ENCODE assay signal across 8 cellular contexts in genomic region chr19:45507864-45508680, GRCh38. TPM values are rescaled to one million over a fixed set of nuclear protein-coding genes. Genes with fewer than 3 reads are reported as not detected.
DNase-seq lines count a peak whose midpoint lies in the region; ATAC-seq and TF ChIP-seq lines count a peak whose summit lies in the region.

No MANE protein-coding gene starts in this region.

- H3K27me3 Mint-ChIP-seq in GM23338 (ENCODE audit: insufficient read depth, low read depth, poor library complexity): peaks cover 8% of the 10 kb centered on the region

- no peak overlapping the region for H2AFZ ChIP-seq in GM23338

- H3K79me2 ChIP-seq in GM23338 (replicated peaks; ENCODE audit: insufficient read depth): peaks cover 57% of the 10 kb centered on the region

- H3K9me3 ChIP-seq in right lobe of liver (no peaks in the 10 kb centered on the region), stomach smooth muscle (ENCODE audit: control insufficient read depth in 2 of 2, low read length in 2 of 2) (no peaks in the 10 kb centered on the region)

- DNase-seq in A172 (ENCODE audit: low spot score): peak; percentile 22
- DNase-seq in GM23338 (ENCODE audit: low spot score): peak; percentile 86
- DNase-seq in T-helper 1 cell: peak in 3 of 5 donors; percentile 29 to 45 (median 36)
- DNase-seq in choroid plexus epithelial cell (ENCODE audit: low read depth): no peak
- DNase-seq in right lobe of liver: peak in 2 of 3 donors; percentile 72 to 75
- no peak for DNase-seq in HPDE6-E6E7 (ENCODE audit: extremely low spot score)

- H3K27ac ChIP-seq in GM23338 (ENCODE audit: low read depth): peak overlapping the region; percentile 99
- H3K27ac ChIP-seq in right lobe of liver: peak overlapping the region; percentile 85 to 92 (median 90)
- peak overlapping the region; percentile 99 for H3K27ac ChIP-seq in stomach smooth muscle (ENCODE audit: low read length)

- TF ChIP-seq CTCF in GM23338 (conservative IDR thresholded peaks at IDR 0.05; ENCODE audit: low read depth in 2 of 2) (no peak), choroid plexus epithelial cell (conservative IDR thresholded peaks at IDR 0.05; ENCODE audit: low read depth, low read length) (no peak), right lobe of liver (IDR thresholded peaks at IDR 0.05) (no peak)

- no peaks in the 10 kb centered on the region for H3K9me2 ChIP-seq in GM23338 (ENCODE audit: insufficient read depth)

- 4% methylated on average over 4 of the region's 44 CpGs for WGBS in right lobe of liver (ENCODE audit: insufficient coverage, low coverage, low lambda C conversion rate, missing lambda C conversion rate)

- peak overlapping the region; percentile 97 for H3K27ac Mint-ChIP-seq in GM23338

- TF ChIP-seq POLR2A in right lobe of liver (IDR thresholded peaks at IDR 0.05): no peak

- H3K36me3 Mint-ChIP-seq in GM23338 (ENCODE audit: low read depth): peaks cover 12% of the 10 kb centered on the region

- H3K4me1 ChIP-seq in GM23338 (ENCODE audit: insufficient read depth) (peaks cover 18% of the 10 kb centered on the region), right lobe of liver (peaks cover 0 to 15% (median 7%) of the 10 kb centered on the region in 4 donors), stomach smooth muscle (ENCODE audit: control insufficient read depth, insufficient read depth, low read length) (peaks cover 28% of the 10 kb centered on the region)

- intact Hi-C loops in right lobe of liver (cut with DNase I): no loop called here

- H3F3A ChIP-seq in GM23338 (replicated peaks; ENCODE audit: low read depth): peaks cover 11% of the 10 kb centered on the region

- H3K4me3 Mint-ChIP-seq in GM23338: peak overlapping the region; percentile 88

- H3K27me3 ChIP-seq in GM23338 (ENCODE audit: insufficient read depth): no peaks in the 10 kb centered on the region
- no peaks in the 10 kb centered on the region for H3K27me3 ChIP-seq in right lobe of liver
- no peaks in the 10 kb centered on the region for H3K27me3 ChIP-seq in stomach smooth muscle (ENCODE audit: control insufficient read depth in 1 of 2, insufficient read depth in 2 of 2, low read length in 2 of 2)

- H3K4me2 ChIP-seq in GM23338: peak overlapping the region; percentile 95

- peak overlapping the region; percentile 99 for H3K4me3 ChIP-seq in GM23338
- peak overlapping the region; percentile 84 for H3K4me3 ChIP-seq in choroid plexus epithelial cell (ENCODE audit: low read depth, low read length)
- H3K4me3 ChIP-seq in right lobe of liver: peak overlapping the region; percentile 99 to 100 (median 100)
- peak overlapping the region; percentile 89 to 96 for H3K4me3 ChIP-seq in stomach smooth muscle (ENCODE audit: low read length in 2 of 2)

- H3K9me3 Mint-ChIP-seq in GM23338: no peaks in the 10 kb centered on the region; the same call in 2 of the 3 replicates

- H3K36me3 ChIP-seq in GM23338 (ENCODE audit: insufficient read depth) (no peaks in the 10 kb centered on the region; the same call in 1 of the 2 replicates), right lobe of liver (no peaks in the 10 kb centered on the region), stomach smooth muscle (ENCODE audit: control insufficient read depth in 2 of 2, insufficient read depth in 2 of 2, low read length in 2 of 2) (no peaks in the 10 kb centered on the region)

- H3K9ac ChIP-seq in stomach smooth muscle (ENCODE audit: low read length in 2 of 2): peak overlapping the region; percentile 98 to 99

- H3K4me1 Mint-ChIP-seq in GM23338: peaks cover 14% of the 10 kb centered on the region

- H4K20me1 ChIP-seq in GM23338 (replicated peaks; ENCODE audit: insufficient read depth): peaks cover 22% of the 10 kb centered on the region

- ATAC-seq in GM23338: peak; percentile 44
- ATAC-seq in right lobe of liver: peak in 3 of 4 donors; percentile 2 to 5 (median 3)
- no peak for ATAC-seq in HG03460 (IDR thresholded peaks at IDR 0.05; ENCODE audit: unreplicated experiment)

TF ChIP-seq in GM23338, 12 proteins besides CTCF, POLR2A, EP300 and RAD21:
- TF ChIP-seq POLR2AphosphoS5 (IDR thresholded peaks at IDR 0.05; ENCODE audit: low read depth) (no peak), JUNB (IDR thresholded peaks at IDR 0.05; ENCODE audit: unreplicated experiment) (no peak), ZNF331 (CRISPR knock-in tag; IDR thresholded peaks at IDR 0.05; ENCODE audit: low read depth) (no peak), NANOG (IDR thresholded peaks at IDR 0.05; ENCODE audit: borderline replicate concordance) (no peak), ETS1 (IDR thresholded peaks at IDR 0.05) (no peak), ZNF114 (CRISPR knock-in tag; IDR thresholded peaks at IDR 0.05) (no peak), EZH2 (IDR thresholded peaks at IDR 0.05; ENCODE audit: low read depth, unreplicated experiment) (no peak), STAT1 (IDR thresholded peaks at IDR 0.05; ENCODE audit: unreplicated experiment) (no peak), CREB1 (CRISPR knock-in tag; IDR thresholded peaks at IDR 0.05; ENCODE audit: low read depth) (no peak; the same call in 1 of the 2 replicates)

RNA-seq across cellular contexts. Expression of gene VASP, which starts 0.8 kb away (rescaled TPM):
- 54.7 and 64.6 TPM in 2 replicates for total RNA-seq in A172 (2014; rRNA removed; shearing (Covaris generic))
- total RNA-seq in GM23338 (2014; rRNA removed; shearing (Covaris generic)): 146 and 147 TPM in 2 replicates
- polyA plus RNA-seq in GM23338 (2016; fragmentation: Nextera tagmentation; extraction: Ambion mirVana): 60.3 and 68.3 TPM in 2 replicates
- 10 to 100 TPM; 19.4 to 64.1 (median 30.6) TPM for total RNA-seq in right lobe of liver

RNA-seq across cellular contexts. Expression of gene PPM1N, which starts 9.8 kb away (rescaled TPM):
- 0.31 and 3.6 TPM in 2 replicates for total RNA-seq in A172 (2014; rRNA removed; shearing (Covaris generic))
- 9.6 and 15.2 TPM in 2 replicates for total RNA-seq in GM23338 (2014; rRNA removed; shearing (Covaris generic))
- 25.1 and 30.1 TPM in 2 replicates for polyA plus RNA-seq in GM23338 (2016; fragmentation: Nextera tagmentation; extraction: Ambion mirVana)
- total RNA-seq in right lobe of liver: 1 to 10 TPM in 2 of 6 experiments, under 1 TPM in 3, not detected in 1; 0.32 to 2.0 (median 0.51) TPM

RNA-seq across cellular contexts. Expression of gene RTN2, which starts 11.2 kb away (rescaled TPM):
- total RNA-seq in A172 (2014; rRNA removed; shearing (Covaris generic)): 3.4 and 7.7 TPM in 2 replicates
- 22.8 and 32.1 TPM in 2 replicates for total RNA-seq in GM23338 (2014; rRNA removed; shearing (Covaris generic))
- polyA plus RNA-seq in GM23338 (2016; fragmentation: Nextera tagmentation; extraction: Ambion mirVana): 7.0 and 8.6 TPM in 2 replicates
- total RNA-seq in right lobe of liver: 1 to 10 TPM; 1.5 to 7.2 (median 2.9) TPM

RNA-seq across cellular contexts. Expression of gene FOSB, which starts 40.3 kb away (rescaled TPM):
- total RNA-seq in A172 (2014; rRNA removed; shearing (Covaris generic)): 0.17 TPM in 1 of 2 replicates, not detected in the other
- total RNA-seq in GM23338 (2014; rRNA removed; shearing (Covaris generic)): 0.89 and 1.9 TPM in 2 replicates
- polyA plus RNA-seq in GM23338 (2016; fragmentation: Nextera tagmentation; extraction: Ambion mirVana): 0.55 and 0.77 TPM in 2 replicates
- 1 to 10 TPM in 1 of 6 experiments, under 1 TPM in 5; 0.19 to 1.2 (median 0.44) TPM for total RNA-seq in right lobe of liver

Comparison
In these comparisons a context has a peak if more than half of its experiments do, and no peak if none do; other contexts are left out.
1. DNase-seq: peak in A172 (single experiment), GM23338 (single experiment), T-helper 1 cell (3 of 5) and right lobe of liver (2 of 3); none in choroid plexus epithelial cell (single experiment) and HPDE6-E6E7 (single experiment).
2. Peak in every context shown above with its lines, with median percentiles within 50 percentile points of each other: H3K27ac ChIP-seq and H3K4me3 ChIP-seq.